ENCODE assay signal across 1 cellular context in genomic region chr9:134325096-134325812, GRCh38.
TF ChIP-seq lines count a peak whose summit lies in the region.

No MANE protein-coding gene starts in this region.

TF ChIP-seq in K562, 482 proteins besides CTCF, POLR2A, EP300 and RAD21 (continued from another document):
- peak in 1 of 3 experiments; percentile 52 for TF ChIP-seq YY1 (IDR thresholded peaks at IDR 0.05; ENCODE audit: borderline replicate concordance in 1 of 3, control insufficient read depth in 1 of 3, extremely low read depth in 1 of 3, insufficient read depth in 3 of 3, insufficient read length in 1 of 3, insufficient replicate concordance in 2 of 3, low read depth in 1 of 3, low read length in 2 of 3)
- 0 out of 2 replicates have a peak, but pooled peaks have one; percentile 6 for TF ChIP-seq SMAD4 (CRISPR knock-in tag; conservative IDR thresholded peaks at IDR 0.05)
- peak; percentile 65 for TF ChIP-seq PCBP1 (IDR thresholded peaks at IDR 0.05; ENCODE audit: low read depth, low read length, poor library complexity, severe bottlenecking)
- peak; percentile 36; the same call in 1 of the 2 replicates for TF ChIP-seq ZBTB40 (IDR thresholded peaks at IDR 0.05)
- no peak for TF ChIP-seq ZBTB40 (CRISPR knock-in tag; IDR thresholded peaks at IDR 0.05)
- TF ChIP-seq MAFF (IDR thresholded peaks at IDR 0.05; ENCODE audit: low read length), result no peak
- TF ChIP-seq FOXM1 (IDR thresholded peaks at IDR 0.05; ENCODE audit: low read depth), result no peak
- TF ChIP-seq FOXM1 (CRISPR knock-in tag; IDR thresholded peaks at IDR 0.05; ENCODE audit: low read depth), result 0 out of 2 replicates have a peak, but pooled peaks have one; percentile 26
- 0 out of 2 replicates have a peak, but pooled peaks have one; percentile 37 for TF ChIP-seq AFF4 (CRISPR knock-in tag; IDR thresholded peaks at IDR 0.05)
- 0 out of 2 replicates have a peak, but pooled peaks have one; percentile 18 for TF ChIP-seq CREM (IDR thresholded peaks at IDR 0.05; ENCODE audit: low read depth)
- no peak for TF ChIP-seq FOXJ3 (CRISPR knock-in tag; IDR thresholded peaks at IDR 0.05)
- no peak for TF ChIP-seq CBX3 (IDR thresholded peaks at IDR 0.05; ENCODE audit: borderline replicate concordance in 1 of 2, low read length in 2 of 2)
- TF ChIP-seq ZSCAN29 (IDR thresholded peaks at IDR 0.05), result 0 out of 2 replicates have a peak, but pooled peaks have one; percentile 25
- TF ChIP-seq CXXC5 (CRISPR knock-in tag; IDR thresholded peaks at IDR 0.05), result peak; percentile 36
- no peak for TF ChIP-seq ZNF277 (CRISPR knock-in tag; IDR thresholded peaks at IDR 0.05; ENCODE audit: borderline replicate concordance)
- TF ChIP-seq RCOR1 (IDR thresholded peaks at IDR 0.05; ENCODE audit: borderline replicate concordance in 1 of 2, low read depth in 2 of 2, low read length in 2 of 2), result 0 out of 4 replicates have a peak, but pooled peaks of 1 of the 2 experiments have one; percentile 4
- no peak for TF ChIP-seq ZNF174 (CRISPR knock-in tag; IDR thresholded peaks at IDR 0.05)
- TF ChIP-seq SP1 (CRISPR knock-in tag; IDR thresholded peaks at IDR 0.05), result peak; percentile 40; the same call in 1 of the 2 replicates
- TF ChIP-seq KAT7 (CRISPR knock-in tag; IDR thresholded peaks at IDR 0.05; ENCODE audit: borderline replicate concordance), result 0 out of 2 replicates have a peak, but pooled peaks have one; percentile 56
- TF ChIP-seq ZNF444 (CRISPR knock-in tag; IDR thresholded peaks at IDR 0.05), result no peak
- no peak for TF ChIP-seq TCF7L2 (IDR thresholded peaks at IDR 0.05; ENCODE audit: low read depth, low read length)
- no peak for TF ChIP-seq ZNF644 (tag; IDR thresholded peaks at IDR 0.05; ENCODE audit: low read depth)
- TF ChIP-seq ETV5 (CRISPR knock-in tag; IDR thresholded peaks at IDR 0.05; ENCODE audit: low read depth), result peak; percentile 38; the same call in 1 of the 2 replicates
- TF ChIP-seq MYC (IDR thresholded peaks at IDR 0.05; ENCODE audit: low read depth, low read length), result 0 out of 2 replicates have a peak, but pooled peaks have one; percentile 17
- TF ChIP-seq MYC (CRISPR knock-in tag; IDR thresholded peaks at IDR 0.05; ENCODE audit: borderline replicate concordance, low read depth), result no peak
- peak; percentile 20 to 61 for TF ChIP-seq E2F6 (IDR thresholded peaks at IDR 0.05; ENCODE audit: borderline replicate concordance in 1 of 2, extremely low read depth in 1 of 2, insufficient read depth in 1 of 2, insufficient read length in 1 of 2, low read depth in 1 of 2, low read length in 1 of 2, poor library complexity in 1 of 2, severe bottlenecking in 1 of 2)
- TF ChIP-seq ZNF740 (CRISPR knock-in tag; IDR thresholded peaks at IDR 0.05), result peak; percentile 68; the same call in 1 of the 2 replicates
- TF ChIP-seq ZNF740 (tag; IDR thresholded peaks at IDR 0.05), result no peak
